ENCODE assay signal across 8 cellular contexts in the genomic region with DNA sequence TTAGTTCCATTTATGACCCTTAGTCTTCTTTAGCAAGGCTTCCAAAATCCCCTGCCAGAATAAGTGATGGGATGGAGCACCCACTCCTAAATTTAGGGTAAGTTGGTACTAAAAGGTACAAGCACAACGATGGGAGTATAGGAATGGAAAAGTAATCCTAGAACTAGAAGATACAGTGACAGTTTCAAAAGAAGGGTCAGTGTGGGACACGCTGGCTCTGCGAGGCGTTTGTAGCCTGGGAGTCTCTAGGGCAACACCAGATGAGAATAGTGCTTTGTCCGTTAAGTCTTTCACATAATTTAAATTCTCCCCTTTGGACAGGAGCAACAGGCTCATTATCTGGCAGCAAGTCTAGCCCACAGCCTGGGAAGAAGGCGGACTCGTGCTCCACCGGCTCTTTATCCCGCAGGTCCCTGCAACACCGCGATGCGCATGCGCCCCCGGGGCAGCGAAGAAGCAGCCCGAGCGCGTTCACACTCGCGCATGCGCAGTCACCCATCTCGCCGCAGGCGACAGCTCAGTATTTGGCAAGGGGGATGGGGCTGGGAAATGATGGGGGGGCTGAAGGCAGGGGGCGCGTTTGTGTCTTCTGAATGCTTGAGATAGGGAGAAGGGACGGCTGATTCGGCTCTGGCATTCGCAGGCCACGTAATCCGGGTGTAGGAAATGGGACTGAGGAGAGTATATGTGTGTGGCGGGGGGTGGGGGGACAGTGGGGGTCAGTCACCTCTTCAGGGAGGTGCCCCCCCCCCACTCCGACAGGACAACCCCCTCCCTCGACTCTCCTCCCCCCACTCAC. TPM values are rescaled to one million over a fixed set of nuclear protein-coding genes. Genes with fewer than 3 reads are reported as not detected.
A peak's percentile ranks its signal among the peaks of the same experiment; 100 is the strongest.
DNase-seq lines count a peak whose midpoint lies in the region; ATAC-seq and TF ChIP-seq lines count a peak whose summit lies in the region.

No MANE protein-coding gene starts in this region.

- no peak for TF ChIP-seq CTCF in PC-9 (conservative IDR thresholded peaks at IDR 0.05)
- peak in 1 of 3 experiments; percentile 9 for TF ChIP-seq CTCF in esophagus muscularis mucosa (IDR thresholded peaks at IDR 0.05)

- POLR2A ChIA-PET in PC-9 (lab: Charles Lee; ENCODE audit: unreplicated experiment) = interaction anchor here (0.5 to 0.6 kb wide), 3 partner anchors 315 to 744 kb away, joined by 10 to 20 read pairs (median 13); no protein-coding TSS in a partner anchor

- BruUV-seq in PC-9 (replicated peaks; lab: Mats Ljungman, UMichigan) = TSS peak; percentile 53

- WGBS in esophagus muscularis mucosa = 0% methylated on average over 19 of the region's 34 CpGs

- H3K27me3 ChIP-seq in PC-9 (ENCODE audit: insufficient read depth, low read depth) (peaks cover 6% of the 10 kb centered on the region; the same call in 1 of the 2 replicates), esophagus muscularis mucosa (no peaks in the 10 kb centered on the region), muscle layer of colon (ENCODE audit: control insufficient read depth in 1 of 2, insufficient read depth in 2 of 2, low read length in 2 of 2) (no peaks in the 10 kb centered on the region)

- intact Hi-C loops in PC-9 (cut with micrococcal nuclease; ENCODE audit: unreplicated experiment) (loop anchor here (10.0 kb wide), 1 partner anchor 53 kb away; no protein-coding TSS in a partner anchor), esophagus muscularis mucosa (cut with DNase I) (no loop called here)

- H3K27ac ChIP-seq in PC-9 (peak overlapping the region; percentile 42), esophagus muscularis mucosa (replicated peaks in 1 of 4) (peak overlapping the region; percentile 94 to 99 (median 98)), muscle layer of colon (ENCODE audit: low read depth, low read length) (peak overlapping the region; percentile 97)

- peaks cover 15% of the 10 kb centered on the region for H3K36me3 Mint-ChIP-seq in activated T-cell treated with anti-CD3 and anti-CD28 coated beads, Interleukin-2, amount 50 U/mL, for 4 hours (ENCODE audit: insufficient read depth)

- H3K9me2 ChIP-seq in PC-9 (ENCODE audit: insufficient read depth) = no peaks in the 10 kb centered on the region

- CTCF ChIA-PET in PC-9 (lab: Charles Lee) = no interaction called here

- in situ Hi-C loops in KBM-7 (cut with MboI; ENCODE audit: low pct_unique_long_range_greater_than_20kb, low sequenced_read_pairs) = no loop called here

- peaks cover 32% of the 10 kb centered on the region for H4K20me1 ChIP-seq in PC-9 (ENCODE audit: insufficient read depth)

- peak; percentile 51 for TF ChIP-seq POLR2A in esophagus muscularis mucosa (IDR thresholded peaks at IDR 0.05; ENCODE audit: low read depth)

- TF ChIP-seq EP300 in esophagus muscularis mucosa (IDR thresholded peaks at IDR 0.05) = no peak

- H3K4me3 ChIP-seq in PC-9 (peak overlapping the region; percentile 85), esophagus muscularis mucosa (peak overlapping the region; percentile 74 to 88 (median 78)), muscle layer of colon (ENCODE audit: low read depth in 1 of 2, low read length in 2 of 2) (peak overlapping the region; percentile 71 to 82)

- peak overlapping the region; percentile 87 for H3K4me3 Mint-ChIP-seq in activated T-cell treated with anti-CD3 and anti-CD28 coated beads, Interleukin-2, amount 50 U/mL, for 4 hours

- H2AFZ ChIP-seq in PC-9 = peak overlapping the region; percentile 91

- no peaks in the 10 kb centered on the region for H3K27me3 Mint-ChIP-seq in activated T-cell treated with anti-CD3 and anti-CD28 coated beads, Interleukin-2, amount 50 U/mL, for 4 hours (ENCODE audit: low read depth)

- no peaks in the 10 kb centered on the region for H3F3A ChIP-seq in PC-9 (ENCODE audit: insufficient read depth, low read depth)

- peaks cover 43% of the 10 kb centered on the region for H3K4me1 Mint-ChIP-seq in activated T-cell treated with anti-CD3 and anti-CD28 coated beads, Interleukin-2, amount 50 U/mL, for 4 hours (ENCODE audit: low read depth)

- H3K4me2 ChIP-seq in PC-9 = peak overlapping the region; percentile 89

- peak; percentile 33 for ATAC-seq in GM21447 (IDR thresholded peaks at IDR 0.05; ENCODE audit: unreplicated experiment)
- ATAC-seq in activated T-cell treated with anti-CD3 and anti-CD28 coated beads, Interleukin-2, amount 50 U/mL, for 4 hours = peak; percentile 74 to 77

- peaks cover 14% of the 10 kb centered on the region; the same call in 1 of the 2 replicates for H3K36me3 ChIP-seq in PC-9 (ENCODE audit: low read depth)
- peaks cover 0 to 4% (median 1%) of the 10 kb centered on the region in 4 donors for H3K36me3 ChIP-seq in esophagus muscularis mucosa
- H3K36me3 ChIP-seq in muscle layer of colon (ENCODE audit: insufficient read depth, low read length) = no peaks in the 10 kb centered on the region

- H3K9ac ChIP-seq in muscle layer of colon (ENCODE audit: low read length) = peak overlapping the region; percentile 80

- H3K9me3 Mint-ChIP-seq in activated T-cell treated with anti-CD3 and anti-CD28 coated beads, Interleukin-2, amount 50 U/mL, for 4 hours = no peaks in the 10 kb centered on the region

- H3K79me2 ChIP-seq in PC-9 (ENCODE audit: low read depth) = peaks cover 44% of the 10 kb centered on the region

- H3K4me1 ChIP-seq in PC-9 (replicated peaks; ENCODE audit: insufficient read depth) (peaks cover 13% of the 10 kb centered on the region), esophagus muscularis mucosa (peaks cover 36 to 56% (median 53%) of the 10 kb centered on the region in 4 donors), muscle layer of colon (ENCODE audit: insufficient read depth, low read length) (peaks cover 20% of the 10 kb centered on the region)

- DNase-seq in COLO668 (lab: John Stamatoyannopoulos, UW; ENCODE audit: unreplicated experiment) (peak; percentile 90), KBM-7 (peak; percentile 89), PC-9 (peak; percentile 83 to 93), esophagus muscularis mucosa (ENCODE audit: extremely low spot score) (peak; percentile 98)
- DNase-seq in activated T-cell treated with anti-CD3 and anti-CD28 coated beads, Interleukin-2, amount 50 U/mL, for 4 hours = peak; percentile 97
- peak; percentile 97 for DNase-seq in stimulated activated CD8-positive, alpha-beta memory T cell treated with anti-CD3 and anti-CD28 coated beads, Interleukin-4, amount 100 ng/mL, for 48 hours

- H3K9me3 ChIP-seq in PC-9 (ENCODE audit: insufficient read depth, low read depth) = no peaks in the 10 kb centered on the region
- no peaks in the 10 kb centered on the region for H3K9me3 ChIP-seq in esophagus muscularis mucosa
- H3K9me3 ChIP-seq in muscle layer of colon (ENCODE audit: low read length) = no peaks in the 10 kb centered on the region

RNA-seq across cellular contexts. Expression of gene SPOP, which starts 0.6 kb away (rescaled TPM):
- 41.7 and 47.3 TPM in 2 replicates for total RNA-seq in PC-9 (2021)
- 10 to 100 TPM; 61.4 to 78.1 (median 71.9) TPM for total RNA-seq in activated T-cell treated with anti-CD3 and anti-CD28 coated beads, Interleukin-2, amount 50 U/mL, for 4 hours
- 100 to 1,000 TPM; 156 to 304 (median 185) TPM for total RNA-seq in esophagus muscularis mucosa

RNA-seq across cellular contexts. Expression of gene SLC35B1, which starts 30.4 kb away (rescaled TPM):
- total RNA-seq in PC-9 (2021) = 43.5 and 44.7 TPM in 2 replicates
- total RNA-seq in activated T-cell treated with anti-CD3 and anti-CD28 coated beads, Interleukin-2, amount 50 U/mL, for 4 hours = 10 to 100 TPM; 89.1 to 90.4 (median 90.3) TPM
- 10 to 100 TPM; 17.0 to 25.3 (median 18.4) TPM for total RNA-seq in esophagus muscularis mucosa

Comparison
In these comparisons a context has a peak if more than half of its experiments do, and no peak if none do; other contexts are left out.
1. Peak in every context shown above with its lines: DNase-seq, ATAC-seq, H3K4me3 ChIP-seq and H3K27ac ChIP-seq.
2. H3K27ac ChIP-seq: peak in every context shown above with its lines; median percentile 98 in esophagus muscularis mucosa; 97 in muscle layer of colon; 42 in PC-9.